ENCODE assay signal across 1 cellular context in the genomic region with DNA sequence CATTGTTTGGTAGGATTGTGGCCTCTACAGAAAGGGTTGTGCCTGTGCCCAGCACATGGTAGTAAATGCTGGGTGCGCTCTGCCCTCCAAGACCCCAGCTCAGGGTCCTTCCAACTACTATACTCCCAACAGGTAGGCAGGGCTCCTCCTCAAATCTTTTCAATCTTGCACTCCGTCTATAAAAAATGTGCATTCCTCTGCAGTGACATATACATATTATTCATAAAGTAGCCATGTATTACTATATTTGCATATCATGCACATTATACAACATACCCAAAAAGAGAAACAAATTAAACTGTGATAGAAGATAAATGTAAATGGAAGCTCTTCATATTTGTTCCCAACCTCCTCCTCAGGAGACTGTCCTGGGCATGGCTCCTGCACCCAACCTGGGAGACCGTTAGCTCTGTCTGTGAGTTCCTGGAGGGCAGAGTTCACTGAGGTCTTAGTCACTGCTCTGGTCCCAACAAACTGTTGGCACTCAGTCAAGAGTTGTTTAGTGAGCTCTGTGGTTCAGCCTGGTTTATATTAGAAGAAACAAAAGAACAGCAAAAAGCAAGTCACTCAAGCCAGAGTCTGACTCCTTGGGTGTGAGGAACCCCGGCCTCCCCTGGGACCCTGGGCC.
A peak's percentile ranks its signal among the peaks of the same experiment; 100 is the strongest.
TF ChIP-seq lines count a peak whose summit lies in the region.

No MANE protein-coding gene starts in this region.

TF ChIP-seq in HepG2, 621 proteins besides CTCF, POLR2A, EP300 and RAD21 (continued from another document):
- peak; percentile 9; the same call in 1 of the 2 replicates for TF ChIP-seq RXRB (CRISPR knock-in tag; IDR thresholded peaks at IDR 0.05; ENCODE audit: borderline replicate concordance)
- TF ChIP-seq FOXK2 (IDR thresholded peaks at IDR 0.05): no peak
- TF ChIP-seq AGO2 (optimal IDR thresholded peaks at IDR 0.05; ENCODE audit: low read depth, low read length): no peak
- TF ChIP-seq, protein P1, sequence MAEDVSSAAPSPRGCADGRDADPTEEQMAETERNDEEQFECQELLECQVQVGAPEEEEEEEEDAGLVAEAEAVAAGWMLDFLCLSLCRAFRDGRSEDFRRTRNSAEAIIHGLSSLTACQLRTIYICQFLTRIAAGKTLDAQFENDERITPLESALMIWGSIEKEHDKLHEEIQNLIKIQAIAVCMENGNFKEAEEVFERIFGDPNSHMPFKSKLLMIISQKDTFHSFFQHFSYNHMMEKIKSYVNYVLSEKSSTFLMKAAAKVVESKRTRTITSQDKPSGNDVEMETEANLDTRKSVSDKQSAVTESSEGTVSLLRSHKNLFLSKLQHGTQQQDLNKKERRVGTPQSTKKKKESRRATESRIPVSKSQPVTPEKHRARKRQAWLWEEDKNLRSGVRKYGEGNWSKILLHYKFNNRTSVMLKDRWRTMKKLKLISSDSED (CRISPR knock-in tag; IDR thresholded peaks at IDR 0.05): no peak
